Comparison of ENCODE assay signal across 15 cellular contexts in genomic region chr19:46503848-46504453, GRCh38. TPM values are rescaled to one million over a fixed set of nuclear protein-coding genes. Genes with fewer than 3 reads are reported as not detected.
"Had no signal": no experiment of that assay in that cellular context is flagged by ENCODE, and none has a peak within 500 bp of the region (broad histone marks: within the 10 kb centered on the region; RNA-seq: fewer than 3 reads in every experiment).

No MANE protein-coding gene starts in this region.

- H3K27ac ChIP-seq: colonic mucosa, gastrocnemius medialis, parathyroid adenoma, thyroid gland had no signal

- H3K27me3 ChIP-seq: colonic mucosa, gastrocnemius medialis, thyroid gland had no signal

- H3K4me1 ChIP-seq: colonic mucosa, gastrocnemius medialis, parathyroid adenoma, thyroid gland had no signal

- H3K36me3 ChIP-seq: colonic mucosa, gastrocnemius medialis, thyroid gland had no signal

- DNase-seq: activated CD4-positive, alpha-beta T cell treated with anti-CD3 and anti-CD28 coated beads for 1 hour; activated CD4-positive, alpha-beta T cell treated with anti-CD3 and anti-CD28 coated beads, Interleukin-2, amount 50 U/mL, for 48 hours; activated CD8-positive, alpha-beta memory T cell treated with anti-CD3 and anti-CD28 coated beads, Interleukin-2, amount 10 ng/mL, durations not matched to agents 7 days and 5 days; activated gamma-delta T cell treated with Interleukin-2 at 50 U/mL for 16 hours; activated naive CD8-positive, alpha-beta T cell treated with anti-CD3 and anti-CD28 coated beads for 36 hours; activated T-cell treated with anti-CD3 and anti-CD28 coated beads, Interleukin-2, amount 50 U/mL, for 24 hours; aorta; colonic mucosa; effector CD4-positive, alpha-beta T cell; gastrocnemius medialis; kidney; small intestine; T1000; thyroid gland had no signal

- H3K9me3 ChIP-seq: colonic mucosa, gastrocnemius medialis, thyroid gland had no signal

- H3K4me3 ChIP-seq: colonic mucosa, gastrocnemius medialis, thyroid gland had no signal

RNA-seq across cellular contexts. Expression of gene PNMA8B, which starts 8.3 kb away (rescaled TPM):
- total RNA-seq: activated CD8-positive, alpha-beta memory T cell treated with anti-CD3 and anti-CD28 coated beads, Interleukin-2, amount 10 ng/mL, durations not matched to agents 7 days and 5 days had no signal
